9 cellular contexts compared by ENCODE assay signal in genomic region chr7:26186364-26187311, GRCh38. TPM values are rescaled to one million over a fixed set of nuclear protein-coding genes. Genes with fewer than 3 reads are reported as not detected.
DNase-seq lines count a peak whose midpoint lies in the region; ATAC-seq, FAIRE-seq and TF ChIP-seq lines count a peak whose summit lies in the region.
"Had no signal": no experiment of that assay in that cellular context is flagged by ENCODE, and none has a peak within 500 bp of the region (broad histone marks: within the 10 kb centered on the region; RNA-seq: fewer than 3 reads in every experiment).

No MANE protein-coding gene starts in this region.

- peaks cover 14 to 31% (median 18%) of the 10 kb centered on the region in 3 experiments for H3K36me3 ChIP-seq in naive thymus-derived CD4-positive, alpha-beta T cell (ENCODE audit: control insufficient read depth in 2 of 3, insufficient read depth in 3 of 3, low read length in 3 of 3)
- peaks cover 0 to 62% (median 13%) of the 10 kb centered on the region in 3 donors for H3K36me3 ChIP-seq in tibial nerve

- H3K9me3 Mint-ChIP-seq in HFFc6, result no peaks in the 10 kb centered on the region
- no peaks in the 10 kb centered on the region for H3K9me3 Mint-ChIP-seq in activated CD4-positive, alpha-beta memory T cell treated with anti-CD3 and anti-CD28 coated beads, Interleukin-2, amount 10 ng/mL, durations not matched to agents 7 days and 5 days
- peaks cover 0 to 14% (median 0%) of the 10 kb centered on the region in 11 donors for H3K9me3 Mint-ChIP-seq in naive thymus-derived CD4-positive, alpha-beta T cell

- H3K4me1 ChIP-seq in naive thymus-derived CD4-positive, alpha-beta T cell (ENCODE audit: control insufficient read depth in 2 of 2, insufficient read depth in 2 of 2, low read length in 2 of 2), result peaks cover 5 to 12% of the 10 kb centered on the region in 2 donors
- H3K4me1 ChIP-seq in tibial nerve, result peaks cover 0 to 33% (median 0%) of the 10 kb centered on the region in 4 donors

- 84 to 89% methylated on average over 5 of the region's 5 CpGs for WGBS in tibial nerve, 2 donors

- H3K27ac Mint-ChIP-seq in HFFc6, result peak overlapping the region; percentile 65
- H3K27ac Mint-ChIP-seq in activated CD4-positive, alpha-beta memory T cell treated with anti-CD3 and anti-CD28 coated beads, Interleukin-2, amount 10 ng/mL, durations not matched to agents 7 days and 5 days, result peak overlapping the region; percentile 63
- peak overlapping the region; percentile 22 to 77 (median 67) for H3K27ac Mint-ChIP-seq in naive thymus-derived CD4-positive, alpha-beta T cell

- DNase-seq in D721Med (ENCODE audit: insufficient read length, low spot score) (no peak), HFFc6 (no peak), tibial nerve (ENCODE audit: low spot score in 2 of 2) (no peak), AG08395 (ENCODE audit: low spot score) (no peak)
- no peak for DNase-seq in activated CD4-positive, alpha-beta memory T cell treated with anti-CD3 and anti-CD28 coated beads, Interleukin-2, amount 10 ng/mL, durations not matched to agents 7 days and 5 days
- DNase-seq in naive thymus-derived CD4-positive, alpha-beta T cell, result no peak
- no peak for DNase-seq in stimulated activated CD4-positive, alpha-beta T cell treated with anti-CD3 and anti-CD28 coated beads, Interleukin-2, amount 100 ng/mL, for 24 hours
- DNase-seq: NCI-H2029, ovary had no signal

- H3K9me3 ChIP-seq in naive thymus-derived CD4-positive, alpha-beta T cell (ENCODE audit: control insufficient read depth in 2 of 3, low read length in 3 of 3), result no peaks in the 10 kb centered on the region
- H3K9me3 ChIP-seq in tibial nerve, result no peaks in the 10 kb centered on the region
- H3K9me3 ChIP-seq: ovary had no signal

- POLR2A ChIA-PET in activated CD4-positive, alpha-beta memory T cell treated with anti-CD3 and anti-CD28 coated beads, Interleukin-2, amount 10 ng/mL, durations not matched to agents 7 days and 5 days (lab: Charles Lee), result interaction anchor here (0.8 to 5.9 kb wide), 12 partner anchors 8 to 294 kb away, joined by 3 to 217 read pairs (median 6); partner anchors contain the start of genes CBX3, HNRNPA2B1 and NFE2L3
- POLR2A ChIA-PET in naive thymus-derived CD4-positive, alpha-beta T cell (lab: Charles Lee), result interaction anchor here (0.8 to 12.5 kb wide), 5 partner anchors 10 to 94 kb away, joined by 3 to 289 read pairs (median 5); partner anchors contain the start of genes CBX3, HNRNPA2B1 and NFE2L3

- H3K27ac ChIP-seq in naive thymus-derived CD4-positive, alpha-beta T cell (ENCODE audit: low read depth, low read length), result no peak overlapping the region
- H3K27ac ChIP-seq in tibial nerve, result peak overlapping the region in 1 of 4 donors; percentile 30
- H3K27ac ChIP-seq: ovary had no signal

- peak; percentile 48 for FAIRE-seq in D721Med (lab: Jason Lieb, UNC)

- no peaks in the 10 kb centered on the region for H3K27me3 ChIP-seq in naive thymus-derived CD4-positive, alpha-beta T cell (ENCODE audit: control insufficient read depth in 2 of 2, insufficient read depth in 2 of 2, low read length in 2 of 2)
- H3K27me3 ChIP-seq in tibial nerve, result no peaks in the 10 kb centered on the region
- H3K27me3 ChIP-seq: ovary had no signal

- peak; percentile 5 for ATAC-seq in naive thymus-derived CD4-positive, alpha-beta T cell

- peaks cover 9% of the 10 kb centered on the region for H3K27me3 Mint-ChIP-seq in HFFc6 (ENCODE audit: insufficient read depth)
- no peaks in the 10 kb centered on the region for H3K27me3 Mint-ChIP-seq in activated CD4-positive, alpha-beta memory T cell treated with anti-CD3 and anti-CD28 coated beads, Interleukin-2, amount 10 ng/mL, durations not matched to agents 7 days and 5 days
- no peaks in the 10 kb centered on the region for H3K27me3 Mint-ChIP-seq in naive thymus-derived CD4-positive, alpha-beta T cell

- no peak overlapping the region; the same call in 1 of the 2 replicates for H3K4me3 Mint-ChIP-seq in HFFc6
- no peak overlapping the region for H3K4me3 Mint-ChIP-seq in activated CD4-positive, alpha-beta memory T cell treated with anti-CD3 and anti-CD28 coated beads, Interleukin-2, amount 10 ng/mL, durations not matched to agents 7 days and 5 days
- peak overlapping the region in 4 of 10 donors; percentile 16 to 27 (median 22) for H3K4me3 Mint-ChIP-seq in naive thymus-derived CD4-positive, alpha-beta T cell

- intact Hi-C loops in naive thymus-derived CD4-positive, alpha-beta T cell (cut with micrococcal nuclease), result no loop called here

- peaks cover 77% of the 10 kb centered on the region for H3K36me3 Mint-ChIP-seq in HFFc6 (ENCODE audit: low read depth)
- H3K36me3 Mint-ChIP-seq in activated CD4-positive, alpha-beta memory T cell treated with anti-CD3 and anti-CD28 coated beads, Interleukin-2, amount 10 ng/mL, durations not matched to agents 7 days and 5 days (ENCODE audit: low read depth), result peaks cover 76% of the 10 kb centered on the region
- peaks cover 0 to 55% (median 34%) of the 10 kb centered on the region in 5 donors for H3K36me3 Mint-ChIP-seq in naive thymus-derived CD4-positive, alpha-beta T cell

- CTCF ChIA-PET in activated CD4-positive, alpha-beta memory T cell treated with anti-CD3 and anti-CD28 coated beads, Interleukin-2, amount 10 ng/mL, durations not matched to agents 7 days and 5 days (lab: Charles Lee), result interaction anchor here (0.7 to 3.3 kb wide), 6 partner anchors 10 to 294 kb away, joined by 3 to 14 read pairs (median 4); no protein-coding TSS in a partner anchor
- CTCF ChIA-PET in naive thymus-derived CD4-positive, alpha-beta T cell (lab: Charles Lee), result interaction anchor here (2.4 kb wide), 1 partner anchor 107 kb away, joined by 8 read pairs; no protein-coding TSS in a partner anchor

- TF ChIP-seq EP300 in tibial nerve (IDR thresholded peaks at IDR 0.05), result no peak

- peaks cover 73% of the 10 kb centered on the region for H3K4me1 Mint-ChIP-seq in HFFc6 (ENCODE audit: low read depth)
- peaks cover 70% of the 10 kb centered on the region for H3K4me1 Mint-ChIP-seq in activated CD4-positive, alpha-beta memory T cell treated with anti-CD3 and anti-CD28 coated beads, Interleukin-2, amount 10 ng/mL, durations not matched to agents 7 days and 5 days
- peaks cover 42 to 90% (median 74%) of the 10 kb centered on the region in 7 donors for H3K4me1 Mint-ChIP-seq in naive thymus-derived CD4-positive, alpha-beta T cell

- no peak for TF ChIP-seq CTCF in D721Med (IDR thresholded peaks at IDR 0.05; ENCODE audit: insufficient read depth, missing control alignments)
- no peak for TF ChIP-seq CTCF in HFFc6 (IDR thresholded peaks at IDR 0.05)
- no peak for TF ChIP-seq CTCF in tibial nerve (IDR thresholded peaks at IDR 0.05)

- TF ChIP-seq POLR2A in tibial nerve (IDR thresholded peaks at IDR 0.05), result no peak

- no peak overlapping the region for H3K4me3 ChIP-seq in naive thymus-derived CD4-positive, alpha-beta T cell (ENCODE audit: low read length)
- no peak overlapping the region for H3K4me3 ChIP-seq in tibial nerve
- H3K4me3 ChIP-seq: ovary had no signal

RNA-seq across cellular contexts. Expression of gene HNRNPA2B1, which starts 13.9 kb away (rescaled TPM):
- total RNA-seq in HFFc6 (2021; fragmentation: NEBNext Ultra II Directional; extraction: Animal tissue kit (Norgen Biotek cat#: 25700)), result 100 to 1,000 TPM; 403 to 643 (median 565) TPM
- 100 to 1,000 TPM; 696 to 705 TPM for total RNA-seq in activated CD4-positive, alpha-beta memory T cell treated with anti-CD3 and anti-CD28 coated beads, Interleukin-2, amount 10 ng/mL, durations not matched to agents 7 days and 5 days
- 100 to 1,000 TPM; 394 to 702 (median 437) TPM for total RNA-seq in naive thymus-derived CD4-positive, alpha-beta T cell
- polyA plus RNA-seq in naive thymus-derived CD4-positive, alpha-beta T cell, result 100 to 1,000 TPM; 612 to 833 TPM
- total RNA-seq in tibial nerve, result 100 to 1,000 TPM; 184 to 306 (median 234) TPM

RNA-seq across cellular contexts. Expression of gene CBX3, which starts 14.9 kb away (rescaled TPM):
- total RNA-seq in HFFc6 (2021; fragmentation: NEBNext Ultra II Directional; extraction: Animal tissue kit (Norgen Biotek cat#: 25700)), result 100 to 1,000 TPM; 115 to 150 (median 140) TPM
- total RNA-seq in activated CD4-positive, alpha-beta memory T cell treated with anti-CD3 and anti-CD28 coated beads, Interleukin-2, amount 10 ng/mL, durations not matched to agents 7 days and 5 days, result 100 to 1,000 TPM; 214 to 215 TPM
- total RNA-seq in naive thymus-derived CD4-positive, alpha-beta T cell, result 100 to 1,000 TPM; 103 to 214 (median 155) TPM
- 100 to 1,000 TPM in 1 of 2 donors, 10 to 100 TPM in 1; 86.9 to 111 TPM for polyA plus RNA-seq in naive thymus-derived CD4-positive, alpha-beta T cell
- 100 to 1,000 TPM in 1 of 4 donors, 10 to 100 TPM in 3; 61.7 to 109 (median 77.7) TPM for total RNA-seq in tibial nerve

RNA-seq across cellular contexts. Expression of gene NFE2L3, which starts 34.6 kb away (rescaled TPM):
- total RNA-seq in HFFc6 (2021; fragmentation: NEBNext Ultra II Directional; extraction: Animal tissue kit (Norgen Biotek cat#: 25700)), result 1 to 10 TPM; 2.3 to 6.5 (median 2.7) TPM
- 10 to 100 TPM; 21.5 to 24.0 TPM for total RNA-seq in activated CD4-positive, alpha-beta memory T cell treated with anti-CD3 and anti-CD28 coated beads, Interleukin-2, amount 10 ng/mL, durations not matched to agents 7 days and 5 days
- total RNA-seq in naive thymus-derived CD4-positive, alpha-beta T cell, result 10 to 100 TPM in 1 of 5 experiments, 1 to 10 TPM in 4; 1.1 to 49.5 (median 4.5) TPM
- 1 to 10 TPM; 2.6 to 4.8 TPM for polyA plus RNA-seq in naive thymus-derived CD4-positive, alpha-beta T cell
- 1 to 10 TPM; 2.7 to 6.5 (median 5.1) TPM for total RNA-seq in tibial nerve
